In genomic region chr1:15617874-15618684, GRCh38 we compare ENCODE assay signal across 8 cellular contexts. TPM values are rescaled to one million over a fixed set of nuclear protein-coding genes. Genes with fewer than 3 reads are reported as not detected.
DNase-seq lines count a peak whose midpoint lies in the region; ATAC-seq lines count a peak whose summit lies in the region.

No MANE protein-coding gene starts in this region.

- peak overlapping the region; percentile 88 for H3K27ac Mint-ChIP-seq in central memory CD8-positive, alpha-beta T cell (ENCODE audit: low read depth)

- no peaks in the 10 kb centered on the region for H3K27me3 Mint-ChIP-seq in central memory CD8-positive, alpha-beta T cell

- H3K9me3 ChIP-seq in SK-N-MC (ENCODE audit: low read depth, low read length), result no peaks in the 10 kb centered on the region

- peaks cover 26% of the 10 kb centered on the region for H3K36me3 ChIP-seq in SK-N-MC (ENCODE audit: insufficient read depth, low read length)

- ATAC-seq in GM21423 (IDR thresholded peaks at IDR 0.05; ENCODE audit: unreplicated experiment) (peak; percentile 35), left lobe of liver (peak; percentile 39)
- ATAC-seq in central memory CD8-positive, alpha-beta T cell (replicated peaks; ENCODE audit: extremely low read depth, poor library complexity, severe bottlenecking), result peak; percentile 12

- no peaks in the 10 kb centered on the region for H3K9me3 Mint-ChIP-seq in central memory CD8-positive, alpha-beta T cell

- H3K9ac ChIP-seq in SK-N-MC (ENCODE audit: insufficient read length), result peak overlapping the region; percentile 83

- peak overlapping the region; percentile 89 for H3K4me3 Mint-ChIP-seq in central memory CD8-positive, alpha-beta T cell

- H3K27ac ChIP-seq in SK-N-MC, result peak overlapping the region; percentile 76

- DNase-seq in DMS79 treated with DMSO at 0.1 percent for 48 hours (lab: John Stamatoyannopoulos, UW) (peak; percentile 48), HT1080 (ENCODE audit: low read depth) (peak; percentile 24), SK-N-MC (ENCODE audit: low read depth, low spot score) (no peak), left lobe of liver (ENCODE audit: low spot score) (no peak), NCI-H187 treated with DMSO at 0.1 percent for 48 hours (lab: John Stamatoyannopoulos, UW) (no peak)
- DNase-seq in central memory CD8-positive, alpha-beta T cell (ENCODE audit: low spot score in 2 of 2), result no peak
- peak; percentile 66 for DNase-seq in stimulated activated CD8-positive, alpha-beta memory T cell treated with anti-CD3 and anti-CD28 coated beads, Interleukin-4, amount 100 ng/mL, for 48 hours

- peaks cover 47% of the 10 kb centered on the region for H3K4me1 Mint-ChIP-seq in central memory CD8-positive, alpha-beta T cell

- peak overlapping the region; percentile 96 for H3K4me3 ChIP-seq in SK-N-MC

- peaks cover 20% of the 10 kb centered on the region for H3K36me3 Mint-ChIP-seq in central memory CD8-positive, alpha-beta T cell (ENCODE audit: insufficient read depth)

RNA-seq across cellular contexts. Expression of gene DDI2, which starts 0.8 kb away (rescaled TPM):
- 12.4 and 13.8 TPM in 2 replicates for total RNA-seq in HT1080 (2014; rRNA removed; shearing (Covaris generic))
- 6.3 and 7.2 TPM in 2 replicates for polyA plus RNA-seq in HT1080 (2015; cell fraction: cytosol; rRNA removed)
- polyA plus RNA-seq in HT1080 (2015; cell fraction: nucleus; rRNA removed), result 10.7 and 11.0 TPM in 2 replicates
- 50.1 TPM for total RNA-seq in left lobe of liver

RNA-seq across cellular contexts. Expression of gene AGMAT, which starts 33.2 kb away (rescaled TPM):
- total RNA-seq in HT1080 (2014; rRNA removed; shearing (Covaris generic)), result not detected in 2 replicates
- polyA plus RNA-seq in HT1080 (2015; cell fraction: cytosol; rRNA removed), result 0.06 TPM in 1 of 2 replicates, not detected in the other
- polyA plus RNA-seq in HT1080 (2015; cell fraction: nucleus; rRNA removed), result not detected in 2 replicates
- 58.0 TPM for total RNA-seq in left lobe of liver

Comparison
In these comparisons a context has a peak if more than half of its experiments do, and no peak if none do; other contexts are left out.
1. DNase-seq: peak in DMS79 treated with DMSO at 0.1 percent for 48 hours (single experiment), HT1080 (single experiment) and stimulated activated CD8-positive, alpha-beta memory T cell treated with anti-CD3 and anti-CD28 coated beads, Interleukin-4, amount 100 ng/mL, for 48 hours (single experiment); none in SK-N-MC (single experiment), central memory CD8-positive, alpha-beta T cell (0 of 2), left lobe of liver (single experiment) and NCI-H187 treated with DMSO at 0.1 percent for 48 hours (single experiment).
2. RNA of gene AGMAT, which starts 33.2 kb away (total RNA-seq): 58.0 TPM in left lobe of liver (single experiment); not detected in HT1080; every median in the first group is over 10 times any median in the second.
3. Peak in every context shown above with its lines, with median percentiles within 50 percentile points of each other: ATAC-seq.